11 cellular contexts compared by ENCODE assay signal in genomic region chr10:80496555-80497172, GRCh38. TPM values are rescaled to one million over a fixed set of nuclear protein-coding genes. Genes with fewer than 3 reads are reported as not detected.
DNase-seq lines count a peak whose midpoint lies in the region; ATAC-seq and TF ChIP-seq lines count a peak whose summit lies in the region.
"Had no signal": no experiment of that assay in that cellular context is flagged by ENCODE, and none has a peak within 500 bp of the region (broad histone marks: within the 10 kb centered on the region; RNA-seq: fewer than 3 reads in every experiment).

No MANE protein-coding gene starts in this region.

- intact Hi-C loops in breast epithelium (cut with DNase I; ENCODE audit: low total_unique reads) = no loop called here

- TF ChIP-seq POLR2A in breast epithelium (IDR thresholded peaks at IDR 0.05) = no peak

- TF ChIP-seq CTCF in HEK293 (tag by site-specific recombination; IDR thresholded peaks at IDR 0.05) (no peak), breast epithelium (IDR thresholded peaks at IDR 0.05) (no peak), neutrophil (IDR thresholded peaks at IDR 0.05) (no peak)

- peak overlapping the region in 4 of 10 experiments; percentile 16 to 52 (median 32); a peak in 2 of 20 replicates for H3K4me3 ChIP-seq in BLaER1 treated with 17β-estradiol and CSF1 and Interleukin-3, amounts not matched to agents 10 nM and 100 nM
- H3K4me3 ChIP-seq in HEK293 (ENCODE audit: low read depth, low read length) = no peak overlapping the region
- no peak overlapping the region for H3K4me3 ChIP-seq in breast epithelium
- H3K4me3 ChIP-seq in neutrophil (ENCODE audit: low read depth in 1 of 2, low read length in 1 of 2) = peak overlapping the region in 1 of 2 experiments; percentile 54

- DNase-seq in breast epithelium (ENCODE audit: low spot score in 2 of 2) = no peak
- no peak for DNase-seq in NK-92 treated with Interleukin-12 subunit alpha and Interleukin-12 subunit beta, amount 100 ng/mL, for 24 hours (lab: John Stamatoyannopoulos, UW)
- DNase-seq: activated gamma-delta T cell, cerebellar nuclear complex had no signal

- CTCF ChIA-PET in HEK293 (lab: Yijun Ruan, JAX) = interaction anchor here (0.7 to 1.6 kb wide), 4 partner anchors 8 to 166 kb away, joined by 3 to 11 read pairs (median 4); no protein-coding TSS in a partner anchor

- no peak for ATAC-seq in HG02970 (IDR thresholded peaks at IDR 0.05; ENCODE audit: low FRiP score, unreplicated experiment)
- ATAC-seq in HG03432 (IDR thresholded peaks at IDR 0.05; ENCODE audit: unreplicated experiment) = no peak

- POLR2A ChIA-PET in HEK293 (lab: Yijun Ruan, JAX) = no interaction called here

- peak overlapping the region in 10 of 11 experiments; percentile 72 to 87 (median 82); a peak in 16 of 22 replicates for H3K9ac ChIP-seq in BLaER1 treated with 17β-estradiol and CSF1 and Interleukin-3, amounts not matched to agents 10 nM and 100 nM

- H3K4me1 ChIP-seq in BLaER1 treated with 17β-estradiol and CSF1 and Interleukin-3, amounts not matched to agents 10 nM and 100 nM = peaks cover 90 to 100% (median 100%) of the 10 kb centered on the region in 10 experiments
- H3K4me1 ChIP-seq in HEK293 (ENCODE audit: control insufficient read depth, insufficient read depth, low read length) (no peaks in the 10 kb centered on the region; the same call in 1 of the 2 replicates), breast epithelium (peaks cover 22 to 36% of the 10 kb centered on the region in 2 donors), neutrophil (ENCODE audit: control insufficient read depth in 1 of 2, insufficient read depth in 1 of 2, low read depth in 1 of 2, low read length in 1 of 2) (peaks cover 99 to 100% of the 10 kb centered on the region in 2 experiments)

- H3K4me2 ChIP-seq in BLaER1 treated with 17β-estradiol and CSF1 and Interleukin-3, amounts not matched to agents 10 nM and 100 nM = peak overlapping the region; percentile 90 to 99 (median 96)

- no peaks in the 10 kb centered on the region for H3K27me3 ChIP-seq in BLaER1 treated with 17β-estradiol and CSF1 and Interleukin-3, amounts not matched to agents 10 nM and 100 nM
- no peaks in the 10 kb centered on the region for H3K27me3 ChIP-seq in breast epithelium
- H3K27me3 ChIP-seq in neutrophil = no peaks in the 10 kb centered on the region

- peak overlapping the region; percentile 85 to 97 (median 93) for H3K27ac ChIP-seq in BLaER1 treated with 17β-estradiol and CSF1 and Interleukin-3, amounts not matched to agents 10 nM and 100 nM
- H3K27ac ChIP-seq in HEK293 (ENCODE audit: extremely low read depth, low read depth, low read length) (no peak overlapping the region), breast epithelium (peak overlapping the region; percentile 92 to 96), neutrophil (peak overlapping the region; percentile 96)

- peaks cover 41 to 85% (median 63%) of the 10 kb centered on the region in 11 experiments for H3K36me3 ChIP-seq in BLaER1 treated with 17β-estradiol and CSF1 and Interleukin-3, amounts not matched to agents 10 nM and 100 nM
- H3K36me3 ChIP-seq in HEK293 (ENCODE audit: control insufficient read depth in 2 of 2, insufficient read depth in 1 of 2, low read length in 2 of 2) (peaks cover 0 to 7% of the 10 kb centered on the region in 2 experiments; a peak in 1 of 3 replicates), breast epithelium (no peaks in the 10 kb centered on the region), neutrophil (no peaks in the 10 kb centered on the region)

- H3K9me3 ChIP-seq in BLaER1 treated with 17β-estradiol and CSF1 and Interleukin-3, amounts not matched to agents 10 nM and 100 nM (replicated peaks in 1 of 11) = peaks cover 0 to 22% (median 6%) of the 10 kb centered on the region in 11 experiments; a peak in 12 of 22 replicates
- H3K9me3 ChIP-seq in HEK293 (ENCODE audit: control insufficient read depth, insufficient read depth, low read depth, low read length) = no peaks in the 10 kb centered on the region
- H3K9me3 ChIP-seq in breast epithelium = no peaks in the 10 kb centered on the region
- H3K9me3 ChIP-seq in neutrophil = no peaks in the 10 kb centered on the region

- peaks cover 0 to 9% (median 0%) of the 10 kb centered on the region in 11 experiments; a peak in 6 of 22 replicates for H4K20me1 ChIP-seq in BLaER1 treated with 17β-estradiol and CSF1 and Interleukin-3, amounts not matched to agents 10 nM and 100 nM

TF ChIP-seq in HEK293, 187 proteins besides CTCF, POLR2A, EP300 and RAD21:
- TF ChIP-seq SETDB1 (IDR thresholded peaks at IDR 0.05; ENCODE audit: insufficient read length, low read length) (peak; percentile 86), ZNF366 (tag by site-specific recombination; conservative IDR thresholded peaks at IDR 0.05) (no peak)

RNA-seq across cellular contexts. Expression of gene SH2D4B, which starts 41.0 kb away (rescaled TPM):
- under 1 TPM in 2 of 3 donors, not detected in 1; 0.15 to 0.16 TPM for total RNA-seq in breast epithelium
- total RNA-seq: fibroblast of lung, mucosa of gallbladder had no signal

RNA-seq across cellular contexts. Expression of gene TSPAN14, which starts 42.6 kb away (rescaled TPM):
- total RNA-seq in breast epithelium = 10 to 100 TPM; 52.8 to 76.8 (median 74.8) TPM
